Comparison of ENCODE assay signal across 39 cellular contexts in genomic region chr2:235311044-235311443, GRCh38.
"Had no signal": no experiment of that assay in that cellular context is flagged by ENCODE, and none has a peak within 500 bp of the region (broad histone marks: within the 10 kb centered on the region; RNA-seq: fewer than 3 reads in every experiment).

No MANE protein-coding gene starts in this region.

- H3K27ac ChIP-seq: adrenal gland, ascending aorta, body of pancreas, brain microvascular endothelial cell, breast epithelium, cardiac muscle cell had no signal

- ATAC-seq: activated naive CD4-positive, alpha-beta T cell treated with anti-CD3 and anti-CD28 coated beads, Interleukin-2, amount 50 U/mL, for 72 hours; activated naive CD8-positive, alpha-beta T cell treated with anti-CD3 and anti-CD28 coated beads, Interleukin-2, amount 50 U/mL, for 24 hours; activated T-cell treated with anti-CD3 and anti-CD28 coated beads, Interleukin-2, amount 50 U/mL, for 4 hours; activated T-cell treated with anti-CD3 and anti-CD28 coated beads, Interleukin-2, amount 50 U/mL, for 72 hours; activated T-helper 17 cell treated with anti-CD3 and anti-CD28 coated beads, Interleukin-2, amount 50 U/mL, for 72 hours; body of pancreas had no signal

- H3K36me3 Mint-ChIP-seq: activated naive CD4-positive, alpha-beta T cell treated with anti-CD3 and anti-CD28 coated beads, Interleukin-2, amount 10 ng/mL, durations not matched to agents 7 days and 5 days; activated naive CD4-positive, alpha-beta T cell treated with anti-CD3 and anti-CD28 coated beads, Interleukin-2, amount 50 U/mL, for 24 hours; activated naive CD8-positive, alpha-beta T cell; activated naive CD8-positive, alpha-beta T cell treated with anti-CD3 and anti-CD28 coated beads for 36 hours; activated naive CD8-positive, alpha-beta T cell treated with anti-CD3 and anti-CD28 coated beads, Interleukin-2, amount 10 ng/mL, durations not matched to agents 7 days and 5 days; brain had no signal

- H3K27ac Mint-ChIP-seq: activated naive CD4-positive, alpha-beta T cell treated with anti-CD3 and anti-CD28 coated beads for 36 hours; activated naive CD4-positive, alpha-beta T cell treated with anti-CD3 and anti-CD28 coated beads, Interleukin-2, amount 10 ng/mL, durations not matched to agents 7 days and 5 days; activated naive CD4-positive, alpha-beta T cell treated with anti-CD3 and anti-CD28 coated beads, Interleukin-2, amount 50 U/mL, for 24 hours; activated naive CD4-positive, alpha-beta T cell treated with anti-CD3 and anti-CD28 coated beads, Interleukin-2, amount 50 U/mL, for 72 hours; activated naive CD8-positive, alpha-beta T cell; activated naive CD8-positive, alpha-beta T cell treated with anti-CD3 and anti-CD28 coated beads for 36 hours; activated naive CD8-positive, alpha-beta T cell treated with anti-CD3 and anti-CD28 coated beads, Interleukin-2, amount 10 ng/mL, durations not matched to agents 7 days and 5 days; activated naive CD8-positive, alpha-beta T cell treated with anti-CD3 and anti-CD28 coated beads, Interleukin-2, amount 50 U/mL, for 24 hours; activated T-cell treated with anti-CD3 and anti-CD28 coated beads, Interleukin-2, amount 50 U/mL, for 24 hours; activated T-cell treated with anti-CD3 and anti-CD28 coated beads, Interleukin-2, amount 50 U/mL, for 72 hours; activated T-helper 1 cell treated with anti-CD3 and anti-CD28 coated beads, Interleukin-12 subunit alpha, Interleukin-12 subunit beta, Interleukin-2, Interleukin-4 antibody, amounts not matched to agents 30 ng/mL and 10 ng/mL and 1 ng/mL, durations not matched to agents 14 hours and 24 hours and 36 hours; activated T-helper 17 cell treated with anti-CD3 and anti-CD28 coated beads, Interleukin-2, amount 50 U/mL, for 72 hours; activated T-helper 2 cell treated with anti-CD3 and anti-CD28 coated beads, Interferon-gamma antibody, Interleukin-2, Interleukin-4, amounts not matched to agents 10 μg/mL and 5 μg/mL and 100 μg/mL, durations not matched to agents 14 hours and 24 hours and 36 hours; brain had no signal

- H3K27me3 Mint-ChIP-seq: activated naive CD4-positive, alpha-beta T cell treated with anti-CD3 and anti-CD28 coated beads, Interleukin-2, amount 10 ng/mL, durations not matched to agents 7 days and 5 days had no signal

- H3K4me3 ChIP-seq: adrenal gland, ascending aorta, body of pancreas, breast epithelium, cardiac muscle cell had no signal

- H3K9me3 ChIP-seq: adrenal gland, ascending aorta, body of pancreas, breast epithelium had no signal

- H3K9me3 Mint-ChIP-seq: activated naive CD4-positive, alpha-beta T cell treated with anti-CD3 and anti-CD28 coated beads for 36 hours; activated naive CD4-positive, alpha-beta T cell treated with anti-CD3 and anti-CD28 coated beads, Interleukin-2, amount 10 ng/mL, durations not matched to agents 7 days and 5 days; activated naive CD4-positive, alpha-beta T cell treated with anti-CD3 and anti-CD28 coated beads, Interleukin-2, amount 50 U/mL, for 72 hours; activated naive CD8-positive, alpha-beta T cell treated with anti-CD3 and anti-CD28 coated beads, Interleukin-2, amount 50 U/mL, for 24 hours; activated T-cell treated with anti-CD3 and anti-CD28 coated beads, Interleukin-2, amount 50 U/mL, for 24 hours; activated T-helper 1 cell treated with anti-CD3 and anti-CD28 coated beads, Interleukin-12 subunit alpha, Interleukin-12 subunit beta, Interleukin-2, Interleukin-4 antibody, amounts not matched to agents 30 ng/mL and 10 ng/mL and 1 ng/mL, durations not matched to agents 14 hours and 24 hours and 36 hours; activated T-helper 2 cell treated with anti-CD3 and anti-CD28 coated beads, Interferon-gamma antibody, Interleukin-2, Interleukin-4, amounts not matched to agents 10 μg/mL and 5 μg/mL and 100 μg/mL, durations not matched to agents 14 hours and 24 hours and 36 hours; central memory CD8-positive, alpha-beta T cell had no signal

- H3K4me1 ChIP-seq: adrenal gland, ascending aorta, body of pancreas, breast epithelium had no signal

- H3K27me3 ChIP-seq: adrenal gland, ascending aorta, body of pancreas, brain microvascular endothelial cell, breast epithelium, cardiac muscle cell had no signal

- H3K4me3 Mint-ChIP-seq: activated naive CD4-positive, alpha-beta T cell treated with anti-CD3 and anti-CD28 coated beads for 36 hours; activated naive CD4-positive, alpha-beta T cell treated with anti-CD3 and anti-CD28 coated beads, Interleukin-2, amount 10 ng/mL, durations not matched to agents 7 days and 5 days; activated naive CD4-positive, alpha-beta T cell treated with anti-CD3 and anti-CD28 coated beads, Interleukin-2, amount 50 U/mL, for 24 hours; activated naive CD8-positive, alpha-beta T cell; activated naive CD8-positive, alpha-beta T cell treated with anti-CD3 and anti-CD28 coated beads for 36 hours; activated naive CD8-positive, alpha-beta T cell treated with anti-CD3 and anti-CD28 coated beads, Interleukin-2, amount 10 ng/mL, durations not matched to agents 7 days and 5 days; activated naive CD8-positive, alpha-beta T cell treated with anti-CD3 and anti-CD28 coated beads, Interleukin-2, amount 50 U/mL, for 24 hours; activated T-cell treated with anti-CD3 and anti-CD28 coated beads, Interleukin-2, amount 50 U/mL, for 24 hours; activated T-cell treated with anti-CD3 and anti-CD28 coated beads, Interleukin-2, amount 50 U/mL, for 4 hours; activated T-cell treated with anti-CD3 and anti-CD28 coated beads, Interleukin-2, amount 50 U/mL, for 72 hours; activated T-helper 1 cell treated with anti-CD3 and anti-CD28 coated beads, Interleukin-12 subunit alpha, Interleukin-12 subunit beta, Interleukin-2, Interleukin-4 antibody, amounts not matched to agents 30 ng/mL and 10 ng/mL and 1 ng/mL, durations not matched to agents 14 hours and 24 hours and 36 hours; activated T-helper 17 cell treated with anti-CD3 and anti-CD28 coated beads, Interleukin-2, amount 50 U/mL, for 72 hours; brain; central memory CD8-positive, alpha-beta T cell had no signal

- H3K36me3 ChIP-seq: adrenal gland, ascending aorta, brain microvascular endothelial cell, breast epithelium, cardiac muscle cell had no signal

- DNase-seq: activated effector memory CD4-positive, alpha-beta T cell treated with anti-CD3 and anti-CD28 coated beads, Interleukin-2, amount 50 U/mL, for 16 hours; activated effector memory CD4-positive, alpha-beta T cell treated with Interleukin-2 at 50 U/mL for 16 hours; activated gamma-delta T cell; activated gamma-delta T cell treated with Interleukin-2 at 50 U/mL for 16 hours; activated naive CD4-positive, alpha-beta T cell; activated naive CD4-positive, alpha-beta T cell treated with anti-CD3 and anti-CD28 coated beads for 36 hours; activated naive CD4-positive, alpha-beta T cell treated with anti-CD3 and anti-CD28 coated beads, Interleukin-2, amount 10 ng/mL, durations not matched to agents 7 days and 5 days; activated naive CD4-positive, alpha-beta T cell treated with anti-CD3 and anti-CD28 coated beads, Interleukin-2, amount 50 U/mL, for 16 hours; activated naive CD4-positive, alpha-beta T cell treated with Interleukin-2 at 50 U/mL for 16 hours; activated naive CD8-positive, alpha-beta T cell treated with anti-CD3 and anti-CD28 coated beads for 36 hours; activated naive CD8-positive, alpha-beta T cell treated with anti-CD3 and anti-CD28 coated beads, Interleukin-2, amount 10 ng/mL, durations not matched to agents 7 days and 5 days; activated naive CD8-positive, alpha-beta T cell treated with anti-CD3 and anti-CD28 coated beads, Interleukin-2, amount 50 U/mL, for 24 hours; activated T-cell treated with anti-CD3 and anti-CD28 coated beads, Interleukin-2, amount 50 U/mL, for 24 hours; activated T-cell treated with anti-CD3 and anti-CD28 coated beads, Interleukin-2, amount 50 U/mL, for 4 hours; activated T-cell treated with anti-CD3 and anti-CD28 coated beads, Interleukin-2, amount 50 U/mL, for 48 hours; activated T-cell treated with anti-CD3 and anti-CD28 coated beads, Interleukin-2, amount 50 U/mL, for 72 hours; adrenal gland; amniotic stem cell; amygdala; anterior cingulate cortex; aorta; body of pancreas; brain microvascular endothelial cell; caudate nucleus; central memory CD4-positive, alpha-beta T cell; cerebellar nuclear complex had no signal

- H3K4me1 Mint-ChIP-seq: activated naive CD4-positive, alpha-beta T cell treated with anti-CD3 and anti-CD28 coated beads, Interleukin-2, amount 10 ng/mL, durations not matched to agents 7 days and 5 days; activated naive CD4-positive, alpha-beta T cell treated with anti-CD3 and anti-CD28 coated beads, Interleukin-2, amount 50 U/mL, for 24 hours; activated naive CD8-positive, alpha-beta T cell treated with anti-CD3 and anti-CD28 coated beads for 36 hours; activated naive CD8-positive, alpha-beta T cell treated with anti-CD3 and anti-CD28 coated beads, Interleukin-2, amount 10 ng/mL, durations not matched to agents 7 days and 5 days; activated naive CD8-positive, alpha-beta T cell treated with anti-CD3 and anti-CD28 coated beads, Interleukin-2, amount 50 U/mL, for 24 hours; activated T-helper 17 cell treated with anti-CD3 and anti-CD28 coated beads, Interleukin-2, amount 50 U/mL, for 72 hours; central memory CD8-positive, alpha-beta T cell had no signal

- FAIRE-seq: astrocyte, bronchial epithelial cell had no signal
